ENCODE assay signal across 8 cellular contexts in genomic region chr11:67628710-67629385, GRCh38. TPM values are rescaled to one million over a fixed set of nuclear protein-coding genes. Genes with fewer than 3 reads are reported as not detected.
DNase-seq lines count a peak whose midpoint lies in the region; ATAC-seq and TF ChIP-seq lines count a peak whose summit lies in the region.

No MANE protein-coding gene starts in this region.

- DNase-seq in HCT116 (ENCODE audit: low read depth, low spot score) (no peak), WERI-Rb-1 (no peak), left cardiac atrium (peak; percentile 40), skeletal muscle cell (ENCODE audit: low read depth) (no peak), HEK293T (ENCODE audit: extremely low spot score) (no peak), HCEC 1CT (no peak)
- DNase-seq in stimulated activated CD4-positive, alpha-beta T cell treated with anti-CD3 and anti-CD28 coated beads, Interleukin-1b, Interleukin-23, amount 100 ng/mL, for 48 hours = no peak

- no peak for ATAC-seq in HCT116
- ATAC-seq in left cardiac atrium = no peak
- ATAC-seq in HG02588 (IDR thresholded peaks at IDR 0.05; ENCODE audit: unreplicated experiment) = no peak

- BruUV-seq in HCT116 (replicated peaks; lab: Mats Ljungman, UMichigan) = TSS peak; percentile 46

- no peaks in the 10 kb centered on the region for H3K9me3 ChIP-seq in HCT116 (ENCODE audit: control insufficient read depth in 1 of 2, insufficient read depth in 1 of 2, low read depth in 1 of 2, low read length in 2 of 2)
- no peaks in the 10 kb centered on the region for H3K9me3 ChIP-seq in WERI-Rb-1 (ENCODE audit: severe bottlenecking)

- CTCF ChIA-PET in HCT116 (lab: Charles Lee) = interaction anchor here (0.6 to 2.9 kb wide), 20 partner anchors 9 to 227 kb away, joined by 3 to 34 read pairs (median 9); partner anchors contain the start of genes ACY3, GSTP1, PPP1CA and TBX10
- CTCF ChIA-PET in HEK293T (lab: Yijun Ruan, JAX) = interaction anchor here (1.0 to 3.4 kb wide), 10 partner anchors 8 to 62 kb away, joined by 3 to 15 read pairs (median 5); partner anchors contain the start of genes ACY3 and TBX10

- RAD21 ChIA-PET in HCT116 (lab: Charles Lee; ENCODE audit: low non-redundant PET in 1 of 2, low total read pairs in 2 of 2, uncharacterized antibody in 2 of 2, unreplicated experiment in 2 of 2) = interaction anchor here (0.8 to 1.3 kb wide), 2 partner anchors 31 to 63 kb away, joined by 4 to 6 read pairs; no protein-coding TSS in a partner anchor

- H3K4me3 ChIP-seq in HCT116 (replicated peaks in 1 of 2; ENCODE audit: low read depth in 1 of 2, low read length in 2 of 2) = peak overlapping the region; percentile 54 to 60
- H3K4me3 ChIP-seq in WERI-Rb-1 (ENCODE audit: low read depth, low read length) = peak overlapping the region; percentile 44
- H3K4me3 ChIP-seq in skeletal muscle cell (ENCODE audit: low read depth, low read length) = peak overlapping the region; percentile 60

- peak overlapping the region; percentile 92 for H3K4me2 ChIP-seq in HCT116 (ENCODE audit: low read length)

- no peaks in the 10 kb centered on the region for H4K20me1 ChIP-seq in HCT116 (ENCODE audit: insufficient read depth)

- no peaks in the 10 kb centered on the region for H3K36me3 ChIP-seq in HCT116 (ENCODE audit: control insufficient read depth in 1 of 2, insufficient read depth in 2 of 2, low read length in 2 of 2)
- H3K36me3 ChIP-seq in WERI-Rb-1 = no peaks in the 10 kb centered on the region

- H3K27ac ChIP-seq in HCT116 (ENCODE audit: low read depth, low read length) (peak overlapping the region; percentile 96; the same call in 1 of the 2 replicates), WERI-Rb-1 (no peak overlapping the region)

- intact Hi-C loops in HCT116 (cut with micrococcal nuclease) (no loop called here), left cardiac atrium (cut with DNase I) (no loop called here)

- no peaks in the 10 kb centered on the region for H3K79me2 ChIP-seq in HCT116 (ENCODE audit: insufficient read depth, low read length)

- H3K9me2 ChIP-seq in HCT116 (ENCODE audit: insufficient read depth) = no peaks in the 10 kb centered on the region

- TF ChIP-seq RAD21 in HCT116 (IDR thresholded peaks at IDR 0.05; ENCODE audit: low read depth) = no peak

- TF ChIP-seq POLR2A in HCT116 (IDR thresholded peaks at IDR 0.05; ENCODE audit: borderline replicate concordance, extremely low read depth, insufficient read depth, insufficient read length) = no peak

- POLR2A ChIA-PET in HCT116 (lab: Charles Lee) (interaction anchor here (1.2 kb wide), 3 partner anchors 10 to 56 kb away, joined by 3 to 6 read pairs (median 3); no protein-coding TSS in a partner anchor), HEK293T (lab: Yijun Ruan, JAX) (interaction anchor here (0.6 to 1.0 kb wide), 2 partner anchors 14 to 23 kb away, joined by 3 read pairs; no protein-coding TSS in a partner anchor)

- H2AFZ ChIP-seq in HCT116 (ENCODE audit: low read depth, low read length, poor library complexity, severe bottlenecking) = no peak overlapping the region

- peaks cover 5 to 25% of the 10 kb centered on the region in 2 experiments; a peak in 3 of 4 replicates for H3K4me1 ChIP-seq in HCT116 (ENCODE audit: control insufficient read depth in 1 of 2, insufficient read depth in 2 of 2, low read length in 2 of 2)

- no peak for TF ChIP-seq CTCF in HCT116 (IDR thresholded peaks at IDR 0.05 in 2 of 3, conservative IDR thresholded peaks at IDR 0.05 in 1 of 3; ENCODE audit: borderline replicate concordance in 1 of 3, insufficient read depth in 1 of 3, low read depth in 2 of 3, low read length in 2 of 3)
- no peak for TF ChIP-seq CTCF in WERI-Rb-1 (IDR thresholded peaks at IDR 0.05; ENCODE audit: low read depth, low read length)

- H3K9ac ChIP-seq in HCT116 (ENCODE audit: low read length) = peak overlapping the region; percentile 75

- H3K27me3 ChIP-seq in HCT116 (ENCODE audit: insufficient read depth, low read length) = no peaks in the 10 kb centered on the region
- H3K27me3 ChIP-seq in WERI-Rb-1 (ENCODE audit: insufficient read depth, low read depth, severe bottlenecking) = no peaks in the 10 kb centered on the region

TF ChIP-seq in HCT116, 20 proteins besides CTCF, POLR2A, EP300 and RAD21:
- no peak for TF ChIP-seq CBX3 (IDR thresholded peaks at IDR 0.05; ENCODE audit: low read depth)
- no peak for TF ChIP-seq EZH2 (IDR thresholded peaks at IDR 0.05)
- TF ChIP-seq FOSL1 (IDR thresholded peaks at IDR 0.05; ENCODE audit: low read depth) = no peak
- no peak for TF ChIP-seq ELF1 (IDR thresholded peaks at IDR 0.05; ENCODE audit: borderline replicate concordance, low read depth)
- TF ChIP-seq ZFX (IDR thresholded peaks at IDR 0.05) = no peak
- TF ChIP-seq SRF (IDR thresholded peaks at IDR 0.05; ENCODE audit: low read depth) = no peak
- TF ChIP-seq, protein P1, sequence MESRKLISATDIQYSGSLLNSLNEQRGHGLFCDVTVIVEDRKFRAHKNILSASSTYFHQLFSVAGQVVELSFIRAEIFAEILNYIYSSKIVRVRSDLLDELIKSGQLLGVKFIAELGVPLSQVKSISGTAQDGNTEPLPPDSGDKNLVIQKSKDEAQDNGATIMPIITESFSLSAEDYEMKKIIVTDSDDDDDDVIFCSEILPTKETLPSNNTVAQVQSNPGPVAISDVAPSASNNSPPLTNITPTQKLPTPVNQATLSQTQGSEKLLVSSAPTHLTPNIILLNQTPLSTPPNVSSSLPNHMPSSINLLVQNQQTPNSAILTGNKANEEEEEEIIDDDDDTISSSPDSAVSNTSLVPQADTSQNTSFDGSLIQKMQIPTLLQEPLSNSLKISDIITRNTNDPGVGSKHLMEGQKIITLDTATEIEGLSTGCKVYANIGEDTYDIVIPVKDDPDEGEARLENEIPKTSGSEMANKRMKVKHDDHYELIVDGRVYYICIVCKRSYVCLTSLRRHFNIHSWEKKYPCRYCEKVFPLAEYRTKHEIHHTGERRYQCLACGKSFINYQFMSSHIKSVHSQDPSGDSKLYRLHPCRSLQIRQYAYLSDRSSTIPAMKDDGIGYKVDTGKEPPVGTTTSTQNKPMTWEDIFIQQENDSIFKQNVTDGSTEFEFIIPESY (IDR thresholded peaks at IDR 0.05; ENCODE audit: extremely low read depth, insufficient replicate concordance, low read length) = no peak
- no peak for TF ChIP-seq TCF7L2 (IDR thresholded peaks at IDR 0.05; ENCODE audit: borderline replicate concordance, extremely low read depth, insufficient read depth, insufficient read length)
- TF ChIP-seq MAX (IDR thresholded peaks at IDR 0.05) = no peak

TF ChIP-seq in HEK293T, 16 proteins besides CTCF, POLR2A, EP300 and RAD21:
- TF ChIP-seq ZNF384 (IDR thresholded peaks at IDR 0.05) (no peak), L3MBTL2 (conservative IDR thresholded peaks at IDR 0.05) (no peak), FOXA1 (IDR thresholded peaks at IDR 0.05) (no peak), CTBP1 (IDR thresholded peaks at IDR 0.05; ENCODE audit: borderline replicate concordance) (no peak), TARDBP (IDR thresholded peaks at IDR 0.05) (no peak)

RNA-seq across cellular contexts. Expression of gene NUDT8, which starts 0.9 kb away (rescaled TPM):
- total RNA-seq in HCT116 (2021; ENCODE audit: unreplicated experiment) = 18.7 TPM
- 18.5 and 19.0 TPM in 2 replicates for polyA plus RNA-seq in HCT116 (2012)
- total RNA-seq in left cardiac atrium = 10 to 100 TPM; 60.1 to 61.7 TPM

RNA-seq across cellular contexts. Expression of gene TBX10, which starts 10.7 kb away (rescaled TPM):
- total RNA-seq in HCT116 (2021; ENCODE audit: unreplicated experiment) = not detected
- polyA plus RNA-seq in HCT116 (2012) = not detected in 2 replicates
- total RNA-seq in left cardiac atrium = not detected

RNA-seq across cellular contexts. Expression of gene ACY3, which starts 21.7 kb away (rescaled TPM):
- total RNA-seq in HCT116 (2021; ENCODE audit: unreplicated experiment) (0.30 TPM), left cardiac atrium (not detected)
- polyA plus RNA-seq in HCT116 (2012) = 0.15 and 0.16 TPM in 2 replicates

RNA-seq across cellular contexts. Expression of gene NDUFV1, which starts 22.1 kb away (rescaled TPM):
- total RNA-seq in HCT116 (2021; ENCODE audit: unreplicated experiment) (242 TPM), left cardiac atrium (100 to 1,000 TPM; 422 to 434 TPM)
- 232 and 287 TPM in 2 replicates for polyA plus RNA-seq in HCT116 (2012)

RNA-seq across cellular contexts. Expression of gene GSTP1, which starts 45.2 kb away (rescaled TPM):
- 893 TPM for total RNA-seq in HCT116 (2021; ENCODE audit: unreplicated experiment)
- polyA plus RNA-seq in HCT116 (2012) = 1,051 and 1,266 TPM in 2 replicates
- 100 to 1,000 TPM; 314 to 337 TPM for total RNA-seq in left cardiac atrium
